ENCODE assay signal across 2 cellular contexts in genomic region chr5:56818409-56819026, GRCh38.
TF ChIP-seq lines count a peak whose summit lies in the region.

No MANE protein-coding gene starts in this region.

TF ChIP-seq in HCT116, 20 proteins besides CTCF, POLR2A, EP300 and RAD21:
- TF ChIP-seq ZBTB33 (IDR thresholded peaks at IDR 0.05; ENCODE audit: extremely low read depth, insufficient replicate concordance, low read length), result no peak
- no peak for TF ChIP-seq MAX (IDR thresholded peaks at IDR 0.05)
- TF ChIP-seq SP1 (IDR thresholded peaks at IDR 0.05; ENCODE audit: low read depth), result no peak
- TF ChIP-seq EGR1 (IDR thresholded peaks at IDR 0.05; ENCODE audit: low read depth), result no peak
- TF ChIP-seq CEBPB (IDR thresholded peaks at IDR 0.05; ENCODE audit: low read depth), result no peak
- TF ChIP-seq EZH2 (IDR thresholded peaks at IDR 0.05), result no peak

TF ChIP-seq in GM12878, 131 proteins besides CTCF, POLR2A, EP300 and RAD21:
- TF ChIP-seq SKIL (IDR thresholded peaks at IDR 0.05; ENCODE audit: low read depth, poor library complexity, severe bottlenecking) (no peak), MEF2A (IDR thresholded peaks at IDR 0.05; ENCODE audit: insufficient read depth, low read depth, low read length) (0 out of 2 replicates have a peak, but pooled peaks have one; percentile 43), HCFC1 (IDR thresholded peaks at IDR 0.05; ENCODE audit: low read length) (no peak), MEF2B (IDR thresholded peaks at IDR 0.05; ENCODE audit: partially characterized antibody, poor library complexity, severe bottlenecking) (peak; percentile 16), CBX5 (IDR thresholded peaks at IDR 0.05; ENCODE audit: low read depth) (no peak), SRF (IDR thresholded peaks at IDR 0.05; ENCODE audit: low read depth in 2 of 2, low read length in 2 of 2) (no peak), NBN (IDR thresholded peaks at IDR 0.05) (no peak), SUPT20H (IDR thresholded peaks at IDR 0.05; ENCODE audit: borderline replicate concordance, control insufficient read depth, low read depth, low read length) (no peak), TBL1XR1 (IDR thresholded peaks at IDR 0.05; ENCODE audit: low read depth, low read length) (no peak), ZNF274 (IDR thresholded peaks at IDR 0.05; ENCODE audit: insufficient read depth, insufficient read length) (no peak), MTA3 (IDR thresholded peaks at IDR 0.05; ENCODE audit: borderline replicate concordance, low read length) (no peak), CUX1 (IDR thresholded peaks at IDR 0.05; ENCODE audit: insufficient replicate concordance, low read depth, low read length) (no peak), BACH1 (IDR thresholded peaks at IDR 0.05; ENCODE audit: borderline replicate concordance) (no peak), SPI1 (IDR thresholded peaks at IDR 0.05; ENCODE audit: borderline replicate concordance, insufficient read depth, low read depth, low read length) (peak; percentile 45; the same call in 1 of the 2 replicates), ZNF687 (IDR thresholded peaks at IDR 0.05) (no peak), YBX1 (IDR thresholded peaks at IDR 0.05) (no peak), ZNF207 (IDR thresholded peaks at IDR 0.05; ENCODE audit: borderline replicate concordance) (no peak), SMC3 (IDR thresholded peaks at IDR 0.05; ENCODE audit: borderline replicate concordance, low read length) (no peak)
